In the genomic region with DNA sequence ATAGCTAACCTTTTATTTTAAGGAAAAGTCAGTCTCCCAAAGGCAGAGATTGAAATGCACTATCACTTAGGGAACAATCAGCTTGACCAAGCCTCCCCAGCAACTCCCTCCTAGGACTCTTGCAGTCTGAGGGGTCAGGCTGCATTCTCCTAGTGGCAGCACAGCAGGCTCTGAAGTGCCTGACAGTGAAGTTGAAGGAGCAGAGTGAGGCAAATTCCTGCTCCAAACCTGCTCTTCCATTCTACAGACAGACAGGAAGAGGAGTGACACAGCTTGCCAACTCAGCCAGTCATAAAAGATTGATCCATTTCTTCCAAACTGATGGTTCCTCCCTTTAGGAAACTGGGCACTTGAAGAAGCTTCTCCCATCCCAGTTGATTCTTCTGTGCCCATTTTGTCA, we compare ENCODE assay signal across 29 cellular contexts. TPM values are rescaled to one million over a fixed set of nuclear protein-coding genes. Genes with fewer than 3 reads are reported as not detected.
DNase-seq lines count a peak whose midpoint lies in the region; ATAC-seq, FAIRE-seq and TF ChIP-seq lines count a peak whose summit lies in the region.
"Had no signal": no experiment of that assay in that cellular context is flagged by ENCODE, and none has a peak within 500 bp of the region (broad histone marks: within the 10 kb centered on the region; RNA-seq: fewer than 3 reads in every experiment).

No MANE protein-coding gene starts in this region.

- no peak for TF ChIP-seq EP300 in K562 (IDR thresholded peaks at IDR 0.05; ENCODE audit: low read length)

- H3K27me3 ChIP-seq in K562 (ENCODE audit: control insufficient read depth in 2 of 2, insufficient read depth in 2 of 2, low read length in 2 of 2) (no peaks in the 10 kb centered on the region), keratinocyte (ENCODE audit: control insufficient read depth, extremely low read depth, insufficient read depth, low read length) (no peaks in the 10 kb centered on the region)
- H3K27me3 ChIP-seq: esophagus muscularis mucosa, left lung, Peyer's patch, SJCRH30, tibial artery had no signal

- no peak overlapping the region; a peak in 1 of 4 replicates for H3K9ac ChIP-seq in K562 (ENCODE audit: insufficient read depth in 1 of 2, low read depth in 2 of 2, low read length in 2 of 2)
- no peak overlapping the region for H3K9ac ChIP-seq in keratinocyte (ENCODE audit: control insufficient read depth, extremely low read depth, insufficient read depth, low read length)

- peaks cover 0 to 9% of the 10 kb centered on the region in 2 donors for H3K4me1 Mint-ChIP-seq in natural killer cell

- TF ChIP-seq RAD21 in K562 (CRISPR knock-in tag; conservative IDR thresholded peaks at IDR 0.05 in 1 of 2, IDR thresholded peaks at IDR 0.05 in 1 of 2): no peak

- H3K4me1 ChIP-seq in K562 (replicated peaks in 1 of 2; ENCODE audit: control insufficient read depth in 2 of 2, insufficient read depth in 2 of 2, low read length in 2 of 2) (peaks cover 17 to 31% of the 10 kb centered on the region in 2 experiments), keratinocyte (ENCODE audit: control insufficient read depth, extremely low read depth, insufficient read depth, low read length) (peaks cover 41% of the 10 kb centered on the region)

- H3K9me1 ChIP-seq in K562 (ENCODE audit: control insufficient read depth, insufficient read depth, low read length) (no peaks in the 10 kb centered on the region), keratinocyte (ENCODE audit: control insufficient read depth, extremely low read depth, insufficient read depth, low read length) (no peaks in the 10 kb centered on the region)

- H4K20me1 ChIP-seq in K562 (replicated peaks; ENCODE audit: control insufficient read depth, insufficient read depth, low read length) (no peaks in the 10 kb centered on the region), keratinocyte (ENCODE audit: control insufficient read depth, extremely low read depth, insufficient read depth, low read length) (no peaks in the 10 kb centered on the region)

- no peak overlapping the region for H3K4me3 ChIP-seq in K562
- H3K4me3 ChIP-seq in keratinocyte (ENCODE audit: control insufficient read depth in 2 of 3, extremely low read depth in 1 of 3, insufficient read depth in 2 of 3, low read depth in 1 of 3, low read length in 3 of 3): no peak overlapping the region
- H3K4me3 ChIP-seq: esophagus muscularis mucosa, left lung, Peyer's patch, SJCRH30, tibial artery had no signal

- H3K4me2 ChIP-seq in K562 (ENCODE audit: insufficient read depth, low read length) (no peak overlapping the region), keratinocyte (ENCODE audit: control insufficient read depth, extremely low read depth, insufficient read depth, low read depth, low read length) (no peak overlapping the region)

- H2AFZ ChIP-seq in K562 (ENCODE audit: low read depth, low read length): no peak overlapping the region
- no peak overlapping the region for H2AFZ ChIP-seq in keratinocyte (ENCODE audit: control insufficient read depth, low read length)

- peak; percentile 11 for FAIRE-seq in K562 (lab: Jason Lieb, UNC)
- FAIRE-seq in keratinocyte (lab: Jason Lieb, UNC): peak; percentile 68
- FAIRE-seq: colon had no signal

- DNase-seq in EL: peak; percentile 27
- DNase-seq in HT1080 (ENCODE audit: low read depth): peak; percentile 46
- no peak for DNase-seq in K562 (ENCODE audit: extremely low read depth in 1 of 4, low spot score in 3 of 4)
- DNase-seq in keratinocyte (ENCODE audit: low read depth, low spot score): no peak
- DNase-seq in natural killer cell: no peak
- no peak for DNase-seq in H4 (ENCODE audit: low spot score)
- DNase-seq in HT-29 (ENCODE audit: low spot score): no peak
- no peak for DNase-seq in posterior cingulate gyrus
- DNase-seq: activated CD4-positive, alpha-beta memory T cell treated with anti-CD3 and anti-CD28 coated beads, Interleukin-2, amount 10 ng/mL, durations not matched to agents 7 days and 5 days; anterior cingulate cortex; DMS153; effector memory CD4-positive, alpha-beta T cell; foreskin melanocyte; left lung; naive thymus-derived CD4-positive, alpha-beta T cell; NCI-H1048; NCI-H187; NCI-H2171 treated with DMSO at 0.1 percent for 48 hours; NCI-H524 treated with DMSO at 0.1 percent for 48 hours; NK-92 treated with Interleukin-12 subunit alpha and Interleukin-12 subunit beta, amount 100 ng/mL, for 24 hours; Peyer's patch; SJCRH30; stimulated activated CD4-positive, alpha-beta T cell treated with anti-CD3 and anti-CD28 coated beads, Interleukin-2, amount 100 ng/mL, for 24 hours; tibial artery had no signal

- no peak overlapping the region for H3K4me3 Mint-ChIP-seq in natural killer cell
- H3K4me3 Mint-ChIP-seq: activated CD4-positive, alpha-beta memory T cell treated with anti-CD3 and anti-CD28 coated beads, Interleukin-2, amount 10 ng/mL, durations not matched to agents 7 days and 5 days; activated naive CD8-positive, alpha-beta T cell; mesothelial cell of epicardium; naive thymus-derived CD4-positive, alpha-beta T cell had no signal

- POLR2A ChIA-PET in K562 (lab: Yijun Ruan, JAX): interaction anchor here (1.0 to 1.3 kb wide), 2 partner anchors 8 to 9 kb away, joined by 3 to 4 read pairs; no protein-coding TSS in a partner anchor

- H3K27ac Mint-ChIP-seq in natural killer cell: no peak overlapping the region
- H3K27ac Mint-ChIP-seq: activated CD4-positive, alpha-beta memory T cell treated with anti-CD3 and anti-CD28 coated beads, Interleukin-2, amount 10 ng/mL, durations not matched to agents 7 days and 5 days; activated naive CD8-positive, alpha-beta T cell; mesothelial cell of epicardium had no signal

- no peaks in the 10 kb centered on the region for H3K36me3 Mint-ChIP-seq in natural killer cell
- H3K36me3 Mint-ChIP-seq: activated naive CD8-positive, alpha-beta T cell; mesothelial cell of epicardium; naive thymus-derived CD4-positive, alpha-beta T cell had no signal

- H3K79me2 ChIP-seq in K562 (ENCODE audit: control insufficient read depth, insufficient read depth, low read length) (no peaks in the 10 kb centered on the region), keratinocyte (ENCODE audit: control insufficient read depth, insufficient read depth, low read length) (no peaks in the 10 kb centered on the region)

- H3K36me3 ChIP-seq in K562 (ENCODE audit: control insufficient read depth, insufficient read depth, low read length) (no peaks in the 10 kb centered on the region), keratinocyte (ENCODE audit: control insufficient read depth in 2 of 2, extremely low read depth in 1 of 2, insufficient read depth in 2 of 2, low read length in 2 of 2) (no peaks in the 10 kb centered on the region)
- H3K36me3 ChIP-seq: esophagus muscularis mucosa, left lung, Peyer's patch, SJCRH30, tibial artery had no signal

- TF ChIP-seq POLR2A in K562 (conservative IDR thresholded peaks at IDR 0.05): no peak

- H3K27me3 Mint-ChIP-seq in natural killer cell (ENCODE audit: low read depth in 2 of 2): peaks cover 0 to 5% of the 10 kb centered on the region in 2 donors
- H3K27me3 Mint-ChIP-seq: activated naive CD8-positive, alpha-beta T cell had no signal

- intact Hi-C loops in K562 (cut with micrococcal nuclease) (no loop called here), natural killer cell (cut with micrococcal nuclease) (no loop called here), posterior cingulate gyrus (cut with DNase I) (loop anchor here (10.0 kb wide), 1 partner anchor 63 kb away; no protein-coding TSS in a partner anchor)

- no peak for ATAC-seq in K562
- no peak for ATAC-seq in natural killer cell
- ATAC-seq: activated CD4-positive, CD25-positive, alpha-beta regulatory T cell treated with anti-CD3 and anti-CD28 coated beads, Interleukin-2, amount 50 U/mL, for 24 hours; left lung; naive thymus-derived CD4-positive, alpha-beta T cell had no signal

- CTCF ChIA-PET in K562 (lab: Yijun Ruan, JAX; ENCODE audit: low intra/inter-chr PET ratio): no interaction called here

- H3K9me3 Mint-ChIP-seq in natural killer cell: no peaks in the 10 kb centered on the region
- H3K9me3 Mint-ChIP-seq: activated CD4-positive, alpha-beta memory T cell treated with anti-CD3 and anti-CD28 coated beads, Interleukin-2, amount 10 ng/mL, durations not matched to agents 7 days and 5 days; mesothelial cell of epicardium had no signal

- BruUV-seq in K562 (replicated peaks; lab: Mats Ljungman, UMichigan): no TSS peak

- H3K9me3 ChIP-seq in K562 (replicated peaks; ENCODE audit: control insufficient read depth, insufficient read depth, low read depth, low read length) (no peaks in the 10 kb centered on the region), keratinocyte (ENCODE audit: control insufficient read depth, low read depth, low read length) (no peaks in the 10 kb centered on the region)
- H3K9me3 ChIP-seq: esophagus muscularis mucosa, left lung, Peyer's patch, SJCRH30, tibial artery had no signal

- in situ Hi-C loops in K562 (cut with MboI): no loop called here

- TF ChIP-seq CTCF in K562 (IDR thresholded peaks at IDR 0.05 in 2 of 3, conservative IDR thresholded peaks at IDR 0.05 in 1 of 3; ENCODE audit: insufficient read depth in 2 of 3, low read depth in 1 of 3, low read length in 3 of 3) (no peak), keratinocyte (optimal IDR thresholded peaks at IDR 0.05 in 1 of 3, IDR thresholded peaks at IDR 0.05 in 1 of 3, conservative IDR thresholded peaks at IDR 0.05 in 1 of 3; ENCODE audit: extremely low read depth in 1 of 3, insufficient read depth in 2 of 3, low read length in 3 of 3) (peak in 1 of 3 experiments; percentile 2), natural killer cell (IDR thresholded peaks at IDR 0.05) (no peak)

- H3K27ac ChIP-seq in K562 (ENCODE audit: extremely low read depth, low read depth, low read length) (no peak overlapping the region), keratinocyte (ENCODE audit: control insufficient read depth, insufficient read depth, low read length) (no peak overlapping the region)
- H3K27ac ChIP-seq: esophagus muscularis mucosa, left lung, Peyer's patch, SJCRH30, tibial artery had no signal

- dilution Hi-C loops in keratinocyte (cut with MboI; ENCODE audit: extremely low pct_ligation_motif_present, low sequenced_read_pairs): no loop called here

RNA-seq across cellular contexts. Expression of gene SMAD3, which starts 43.9 kb away (rescaled TPM):
- 20.9 and 39.2 TPM in 2 replicates for total RNA-seq in HT1080 (2014; rRNA removed; shearing (Covaris generic))
- 99.4 and 115 TPM in 2 replicates for polyA plus RNA-seq in HT1080 (2015; cell fraction: cytosol; rRNA removed)
- polyA plus RNA-seq in HT1080 (2015; cell fraction: nucleus; rRNA removed): 204 and 241 TPM in 2 replicates
- 61.6 and 88.8 TPM in 2 replicates for total RNA-seq in K562 (2011; cell fraction: chromatin; rRNA removed; ENCODE audit: low replicate concordance)
- 33.5 and 35.9 TPM in 2 replicates for total RNA-seq in K562 (2011; cell fraction: nucleolus; rRNA removed)
- 44.2 and 72.8 TPM in 2 replicates for total RNA-seq in K562 (2011; cell fraction: nucleoplasm; rRNA removed)
- total RNA-seq in K562 (2014; rRNA removed) (11.1 and 11.9 TPM in 2 replicates), K562 (2014; rRNA removed; fragmentation: Illumina TruSeq; extraction: Trizol) (9.2 and 11.0 TPM in 2 replicates), K562 (2015; rRNA removed; fragmentation: Illumina TruSeq; extraction: Trizol) (9.1 and 9.6 TPM in 2 replicates), K562 (2021) (24.3 and 30.1 TPM in 2 replicates), natural killer cell (10 to 100 TPM; 47.1 to 72.6 (median 63.0) TPM)
- polyA plus RNA-seq in K562 (2011; rRNA removed) (14.6 and 22.6 TPM in 2 replicates), K562 (2014; fragmentation: Illumina TruSeq; extraction: Trizol) (34.7 and 39.2 TPM in 2 replicates), K562 (2014; fragmentation: Nextera tagmentation; extraction: Ambion mirVana) (1 to 10 TPM; 4.3 to 5.0 TPM), K562 (2014; rRNA removed) (13.3 and 14.3 TPM in 2 replicates), keratinocyte (30.6 to 52.9 TPM (median 33.7 TPM) in 3 replicates)
- 11.5 and 14.8 TPM in 2 replicates for polyA plus RNA-seq in K562 (2011; cell fraction: cytosol; rRNA removed)
- polyA plus RNA-seq in K562 (2011; cell fraction: nucleus; rRNA removed): 52.1 and 90.9 TPM in 2 replicates
- 17.9 and 20.7 TPM in 2 replicates for polyA plus RNA-seq in K562 (2012)
- 14.9 and 15.1 TPM in 2 replicates for polyA minus RNA-seq in K562 (2011; rRNA and poly(A)+ RNA removed)
- 15.1 and 16.3 TPM in 2 replicates for polyA minus RNA-seq in K562 (2011; cell fraction: cytosol; rRNA and poly(A)+ RNA removed)
- polyA minus RNA-seq in K562 (2011; cell fraction: nucleus; rRNA and poly(A)+ RNA removed): 12.7 and 18.8 TPM in 2 replicates
- 8.1 TPM for polyA plus RNA-seq in keratinocyte (2011; ENCODE audit: low read depth)
- polyA plus RNA-seq in keratinocyte (2011; cell fraction: cytosol; rRNA removed): 23.9 and 26.7 TPM in 2 replicates
- 74.9 and 76.8 TPM in 2 replicates for polyA plus RNA-seq in keratinocyte (2011; cell fraction: nucleus; rRNA removed)
- polyA plus RNA-seq in keratinocyte (2012; ENCODE audit: low replicate concordance): 26.5 and 44.9 TPM in 2 replicates
- polyA minus RNA-seq in keratinocyte: 45.4 to 160 TPM (median 47.7 TPM) in 3 replicates
- polyA minus RNA-seq in keratinocyte (2011; cell fraction: cytosol; rRNA and poly(A)+ RNA removed): 23.8 TPM
- polyA minus RNA-seq in keratinocyte (2011; cell fraction: nucleus; rRNA and poly(A)+ RNA removed): 30.5 and 55.1 TPM in 2 replicates
- total RNA-seq in H4 (2014; rRNA removed; shearing (Covaris generic)): 31.6 and 38.5 TPM in 2 replicates
- total RNA-seq in HT-29 (2014; rRNA removed; shearing (Covaris generic)): 63.5 and 82.5 TPM in 2 replicates

Comparison
In these comparisons a context has a peak if more than half of its experiments do, and no peak if none do; other contexts are left out.
1. DNase-seq: peak in EL (single experiment) and HT1080 (single experiment); none in K562 (0 of 4), keratinocyte (single experiment), natural killer cell (single experiment), H4 (single experiment), HT-29 (single experiment) and posterior cingulate gyrus (0 of 10).